31 cellular contexts compared by ENCODE assay signal in genomic region chr14:42090122-42090521, GRCh38.
DNase-seq lines count a peak whose midpoint lies in the region; ATAC-seq and TF ChIP-seq lines count a peak whose summit lies in the region.
"Had no signal": no experiment of that assay in that cellular context is flagged by ENCODE, and none has a peak within 500 bp of the region (broad histone marks: within the 10 kb centered on the region; RNA-seq: fewer than 3 reads in every experiment).

No MANE protein-coding gene starts in this region.

- peak; percentile 88 for ATAC-seq in PC-3
- ATAC-seq in GM21367 (IDR thresholded peaks at IDR 0.05; ENCODE audit: unreplicated experiment), result no peak
- ATAC-seq: A549; CD8-positive, alpha-beta T cell had no signal

- peaks cover 11% of the 10 kb centered on the region for H3K4me1 ChIP-seq in PC-3 (ENCODE audit: insufficient read depth, low read length)
- no peaks in the 10 kb centered on the region for H3K4me1 ChIP-seq in effector memory CD4-positive, alpha-beta T cell (ENCODE audit: control insufficient read depth, insufficient read depth, low read length, poor library complexity, severe bottlenecking)
- H3K4me1 ChIP-seq: A549; BE2C; BLaER1; BLaER1 treated with 17β-estradiol and CSF1 and Interleukin-3, amounts not matched to agents 10 nM and 100 nM; Caco-2 had no signal

- no peaks in the 10 kb centered on the region for H4K20me1 ChIP-seq in PC-3 (ENCODE audit: low read length)
- H4K20me1 ChIP-seq: BLaER1; BLaER1 treated with 17β-estradiol and CSF1 and Interleukin-3, amounts not matched to agents 10 nM and 100 nM had no signal

- H3K9me2 ChIP-seq in PC-3 (replicated peaks; ENCODE audit: low read length), result no peaks in the 10 kb centered on the region

- POLR2A ChIA-PET in PC-3 (lab: Charles Lee; ENCODE audit: unreplicated experiment), result interaction anchor here (0.5 to 0.6 kb wide), 3 partner anchors 26 to 499 kb away, joined by 4 to 6 read pairs (median 4); no protein-coding TSS in a partner anchor

- no peak for TF ChIP-seq CTCF in PC-3 (conservative IDR thresholded peaks at IDR 0.05; ENCODE audit: low read depth, low read length)
- no peak for TF ChIP-seq CTCF in fibroblast of mammary gland (conservative IDR thresholded peaks at IDR 0.05; ENCODE audit: control insufficient read depth, insufficient read depth, low read depth, low read length)

- intact Hi-C loops in PC-3 (cut with micrococcal nuclease), result loop anchor here (2.0 to 5.0 kb wide), 4 partner anchors 51 to 478 kb away; no protein-coding TSS in a partner anchor

- no peak overlapping the region for H3K27ac ChIP-seq in PC-3 (ENCODE audit: low read length)
- H3K27ac ChIP-seq in effector memory CD4-positive, alpha-beta T cell (ENCODE audit: insufficient read depth, low read length, poor library complexity, severe bottlenecking), result no peak overlapping the region
- H3K27ac ChIP-seq: 22Rv1; A549; BLaER1; BLaER1 treated with 17β-estradiol and CSF1 and Interleukin-3, amounts not matched to agents 10 nM and 100 nM; C4-2B had no signal

- H3K36me3 ChIP-seq in PC-3 (ENCODE audit: low read depth, low read length), result no peaks in the 10 kb centered on the region
- H3K36me3 ChIP-seq in effector memory CD4-positive, alpha-beta T cell (ENCODE audit: control insufficient read depth, insufficient read depth, low read length), result no peaks in the 10 kb centered on the region
- H3K36me3 ChIP-seq: BE2C; BLaER1; BLaER1 treated with 17β-estradiol and CSF1 and Interleukin-3, amounts not matched to agents 10 nM and 100 nM had no signal

- no TSS peak for BruUV-seq in PC-3 (replicated peaks; lab: Mats Ljungman, UMichigan)

- H2AFZ ChIP-seq in PC-3 (ENCODE audit: low read length), result no peak overlapping the region

- H3K79me2 ChIP-seq in PC-3 (ENCODE audit: low read length), result no peaks in the 10 kb centered on the region

- no peaks in the 10 kb centered on the region for H3F3A ChIP-seq in PC-3 (ENCODE audit: low read length, unreplicated experiment)

- no peak overlapping the region for H3K4me3 ChIP-seq in PC-3 (ENCODE audit: low read length)
- no peak overlapping the region for H3K4me3 ChIP-seq in fibroblast of mammary gland (ENCODE audit: control insufficient read depth, low read depth, low read length)
- no peak overlapping the region for H3K4me3 ChIP-seq in effector memory CD4-positive, alpha-beta T cell (ENCODE audit: insufficient read depth, low read depth, low read length, poor library complexity, severe bottlenecking)
- H3K4me3 ChIP-seq: A549; BLaER1; BLaER1 treated with 17β-estradiol and CSF1 and Interleukin-3, amounts not matched to agents 10 nM and 100 nM had no signal

- no peak overlapping the region for H3K9ac ChIP-seq in PC-3 (ENCODE audit: low read length)
- H3K9ac ChIP-seq: BLaER1; BLaER1 treated with 17β-estradiol and CSF1 and Interleukin-3, amounts not matched to agents 10 nM and 100 nM had no signal

- no peaks in the 10 kb centered on the region for H3K9me3 ChIP-seq in PC-3 (ENCODE audit: low read length)
- no peaks in the 10 kb centered on the region for H3K9me3 ChIP-seq in effector memory CD4-positive, alpha-beta T cell (ENCODE audit: control insufficient read depth, low read length)
- H3K9me3 ChIP-seq: A549, BE2C, BLaER1, Caco-2 had no signal

- H3K4me2 ChIP-seq in PC-3 (ENCODE audit: low read length), result 0 out of 2 replicates have a peak overlapping the region, but pooled peaks have one; percentile 25
- H3K4me2 ChIP-seq: A549; BLaER1; BLaER1 treated with 17β-estradiol and CSF1 and Interleukin-3, amounts not matched to agents 10 nM and 100 nM had no signal

- peak; percentile 54 for DNase-seq in ELR (ENCODE audit: low read depth)
- peak; percentile 73 for DNase-seq in PC-3
- peak; percentile 8 for DNase-seq in fibroblast of mammary gland (ENCODE audit: low read depth)
- no peak for DNase-seq in effector memory CD4-positive, alpha-beta T cell
- DNase-seq in activated CD4-positive, CD25-positive, alpha-beta regulatory T cell (lab: John Stamatoyannopoulos, UW), result no peak
- DNase-seq: 8988T; ACHN; AML-193; BE2C; C1 segment of cervical spinal cord; Caco-2; Calu3; CD4-positive, alpha-beta memory T cell; CD4-positive, alpha-beta T cell; CD4-positive, CD25-positive, alpha-beta regulatory T cell; CD8-positive, alpha-beta memory T cell; CD8-positive, alpha-beta T cell; COR-L47; DMS 273 treated with DMSO at 0.1 percent for 48 hours; DMS153; DMS53; DMS79; DMS79 treated with DMSO at 0.1 percent for 48 hours; DND-41; EL had no signal

- CTCF ChIA-PET in PC-3 (lab: Charles Lee), result interaction anchor here (0.6 kb wide), 1 partner anchor 8 kb away, joined by 5 read pairs; no protein-coding TSS in a partner anchor

- no peaks in the 10 kb centered on the region for H3K27me3 ChIP-seq in PC-3 (ENCODE audit: low read length)
- H3K27me3 ChIP-seq in effector memory CD4-positive, alpha-beta T cell (replicated peaks; ENCODE audit: control insufficient read depth, insufficient read depth, low read length, poor library complexity, severe bottlenecking), result no peaks in the 10 kb centered on the region
- H3K27me3 ChIP-seq: BE2C; BLaER1; BLaER1 treated with 17β-estradiol and CSF1 and Interleukin-3, amounts not matched to agents 10 nM and 100 nM had no signal

Comparison
In these comparisons a context has a peak if more than half of its experiments do, and no peak if none do; other contexts are left out.
1. DNase-seq: peak in ELR (single experiment), PC-3 (single experiment) and fibroblast of mammary gland (single experiment); none in effector memory CD4-positive, alpha-beta T cell (0 of 3) and activated CD4-positive, CD25-positive, alpha-beta regulatory T cell (0 of 4).